Comparison of ENCODE assay signal across 29 cellular contexts in the genomic region with DNA sequence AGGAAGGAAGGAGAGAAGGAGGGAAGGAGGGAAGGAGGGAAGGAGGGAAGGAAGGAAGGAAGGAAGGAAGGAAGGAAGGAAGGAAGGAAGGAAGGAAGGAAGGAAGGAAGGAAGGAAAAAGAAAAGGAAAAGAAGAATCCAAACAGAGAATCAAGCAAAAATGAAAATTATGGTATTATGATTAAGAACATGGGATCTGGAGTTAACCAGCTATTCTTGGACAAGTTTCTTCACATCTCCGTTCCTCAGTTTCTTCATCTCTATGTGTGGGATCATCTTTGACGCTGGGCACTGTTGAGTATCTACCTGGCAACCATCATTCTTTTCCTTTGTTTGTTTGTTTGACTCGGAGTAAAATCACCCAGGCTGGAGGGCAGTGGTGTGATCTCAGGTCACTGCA.
"Had no signal": no experiment of that assay in that cellular context is flagged by ENCODE, and none has a peak within 500 bp of the region (broad histone marks: within the 10 kb centered on the region; RNA-seq: fewer than 3 reads in every experiment).

No MANE protein-coding gene starts in this region.

- DNase-seq: Karpas-422, Kasumi-1, MM.1S, MV-4-11, NCI-H1048, NCI-H1092, NCI-H1092 treated with DMSO at 0.1 percent for 48 hours, NCI-H1105, NCI-H1105 treated with DMSO at 0.1 percent for 48 hours, NCI-H1417, NCI-H1417 treated with DMSO at 0.1 percent for 48 hours, NCI-H1436, NCI-H1436 treated with DMSO at 0.1 percent for 48 hours, NCI-H146, NCI-H1694, NCI-H1694 treated with DMSO at 0.1 percent for 48 hours, NCI-H187, NCI-H187 treated with DMSO at 0.1 percent for 48 hours, NCI-H1930, NCI-H2029, NCI-H2029 treated with DMSO at 0.1 percent for 48 hours, NCI-H2081, NCI-H2081 treated with DMSO at 0.1 percent for 48 hours, NCI-H2107, NCI-H2227 treated with DMSO at 0.1 percent for 48 hours, NCI-H345, NCI-H510A, NCI-H510A treated with DMSO at 0.1 percent for 48 hours had no signal

- H3K4me3 ChIP-seq: MG63 had no signal

- H3K27me3 ChIP-seq: MG63 had no signal

- H3K36me3 ChIP-seq: MG63 had no signal

- H3K9me3 ChIP-seq: MG63 had no signal
